In genomic region chr9:95124582-95125359, GRCh38 we compare ENCODE assay signal across 12 cellular contexts.
A peak's percentile ranks its signal among the peaks of the same experiment; 100 is the strongest.
DNase-seq lines count a peak whose midpoint lies in the region; ATAC-seq and TF ChIP-seq lines count a peak whose summit lies in the region.
"Had no signal": no experiment of that assay in that cellular context is flagged by ENCODE, and none has a peak within 500 bp of the region (broad histone marks: within the 10 kb centered on the region; RNA-seq: fewer than 3 reads in every experiment).

No MANE protein-coding gene starts in this region.

- H2AFZ ChIP-seq in PC-9, result no peak overlapping the region

- DNase-seq in DMS 273 (lab: John Stamatoyannopoulos, UW; ENCODE audit: unreplicated experiment), result peak; percentile 24
- DNase-seq in DMS 273 treated with DMSO at 0.1 percent for 48 hours (lab: John Stamatoyannopoulos, UW), result no peak
- DNase-seq in PC-9, result no peak
- no peak for DNase-seq in esophagus squamous epithelium (lab: John Stamatoyannopoulos, UW)
- DNase-seq in retinal pigment epithelial cell (ENCODE audit: low read depth), result no peak
- DNase-seq in T-helper 17 cell, result no peak
- no peak for DNase-seq in effector memory CD4-positive, alpha-beta T cell
- no peak for DNase-seq in SIG-M5 treated with dmso at 0.1 percent for 504 hours (lab: John Stamatoyannopoulos, UW; ENCODE audit: unreplicated experiment)
- DNase-seq: 8988T, IMR-90, NCI-H69 had no signal

- no peak for TF ChIP-seq POLR2A in esophagus squamous epithelium (IDR thresholded peaks at IDR 0.05)

- H3K4me3 Mint-ChIP-seq in T-helper 17 cell, result no peak overlapping the region
- H3K4me3 Mint-ChIP-seq: nephron had no signal

- no peaks in the 10 kb centered on the region for H3K4me1 Mint-ChIP-seq in T-helper 17 cell

- H3K4me3 ChIP-seq in PC-9 (no peak overlapping the region), esophagus squamous epithelium (no peak overlapping the region), retinal pigment epithelial cell (ENCODE audit: low read length) (no peak overlapping the region)
- no peak overlapping the region for H3K4me3 ChIP-seq in effector memory CD4-positive, alpha-beta T cell (ENCODE audit: insufficient read depth, low read depth, low read length, poor library complexity, severe bottlenecking)

- H3K4me2 ChIP-seq in PC-9, result no peak overlapping the region

- H3K9me2 ChIP-seq in PC-9 (ENCODE audit: insufficient read depth), result no peaks in the 10 kb centered on the region

- no peaks in the 10 kb centered on the region for H3K79me2 ChIP-seq in PC-9 (ENCODE audit: low read depth)

- H3K27ac ChIP-seq in PC-9 (no peak overlapping the region), esophagus squamous epithelium (peak overlapping the region; percentile 57 to 85 (median 78))
- H3K27ac ChIP-seq in effector memory CD4-positive, alpha-beta T cell (ENCODE audit: insufficient read depth, low read length, poor library complexity, severe bottlenecking), result no peak overlapping the region

- H3F3A ChIP-seq in PC-9 (ENCODE audit: insufficient read depth, low read depth), result peaks cover 17% of the 10 kb centered on the region; the same call in 1 of the 2 replicates

- intact Hi-C loops in PC-9 (cut with micrococcal nuclease; ENCODE audit: unreplicated experiment), result no loop called here
- intact Hi-C loops in esophagus squamous epithelium (cut with DNase I), result loop anchor here (5.0 kb wide), 1 partner anchor 342 kb away; no protein-coding TSS in a partner anchor

- H4K20me1 ChIP-seq in PC-9 (ENCODE audit: insufficient read depth), result no peaks in the 10 kb centered on the region

- no peaks in the 10 kb centered on the region for H3K9me3 ChIP-seq in PC-9 (ENCODE audit: insufficient read depth, low read depth)
- no peaks in the 10 kb centered on the region for H3K9me3 ChIP-seq in esophagus squamous epithelium
- H3K9me3 ChIP-seq in T-helper 17 cell (ENCODE audit: control insufficient read depth, low read length, poor library complexity, severe bottlenecking), result no peaks in the 10 kb centered on the region
- H3K9me3 ChIP-seq in effector memory CD4-positive, alpha-beta T cell (ENCODE audit: control insufficient read depth, low read length), result no peaks in the 10 kb centered on the region

- H3K36me3 Mint-ChIP-seq in T-helper 17 cell (ENCODE audit: low read depth), result no peaks in the 10 kb centered on the region

- 42 to 49% methylated on average over 7 to 9 of the region's 9 CpGs for WGBS in esophagus squamous epithelium, 2 donors

- no TSS peak for BruUV-seq in PC-9 (replicated peaks; lab: Mats Ljungman, UMichigan)

- H3K36me3 ChIP-seq in PC-9 (ENCODE audit: low read depth), result no peaks in the 10 kb centered on the region
- H3K36me3 ChIP-seq in esophagus squamous epithelium, result no peaks in the 10 kb centered on the region
- H3K36me3 ChIP-seq in effector memory CD4-positive, alpha-beta T cell (ENCODE audit: control insufficient read depth, insufficient read depth, low read length), result no peaks in the 10 kb centered on the region

- H3K27ac Mint-ChIP-seq in T-helper 17 cell, result no peak overlapping the region

- ATAC-seq in T-helper 17 cell, result no peak

- H3K4me1 ChIP-seq in PC-9 (replicated peaks; ENCODE audit: insufficient read depth) (no peaks in the 10 kb centered on the region), esophagus squamous epithelium (peaks cover 10 to 84% (median 29%) of the 10 kb centered on the region in 3 donors)
- no peaks in the 10 kb centered on the region for H3K4me1 ChIP-seq in effector memory CD4-positive, alpha-beta T cell (ENCODE audit: control insufficient read depth, insufficient read depth, low read length, poor library complexity, severe bottlenecking)

- no peaks in the 10 kb centered on the region for H3K27me3 ChIP-seq in PC-9 (ENCODE audit: insufficient read depth, low read depth)
- H3K27me3 ChIP-seq in esophagus squamous epithelium, result no peaks in the 10 kb centered on the region
- no peaks in the 10 kb centered on the region for H3K27me3 ChIP-seq in effector memory CD4-positive, alpha-beta T cell (replicated peaks; ENCODE audit: control insufficient read depth, insufficient read depth, low read length, poor library complexity, severe bottlenecking)

- peaks cover 2% of the 10 kb centered on the region for H3K27me3 Mint-ChIP-seq in T-helper 17 cell

- POLR2A ChIA-PET in PC-9 (lab: Charles Lee; ENCODE audit: unreplicated experiment), result interaction anchor here (0.7 kb wide), 1 partner anchor 1907 kb away, joined by 4 read pairs; no protein-coding TSS in a partner anchor

- peak; percentile 33; the same call in 1 of the 2 replicates for TF ChIP-seq CTCF in PC-9 (conservative IDR thresholded peaks at IDR 0.05)
- TF ChIP-seq CTCF in esophagus squamous epithelium (IDR thresholded peaks at IDR 0.05), result peak in 4 of 6 experiments; percentile 24 to 50 (median 26)
- peak; percentile 38 for TF ChIP-seq CTCF in retinal pigment epithelial cell (conservative IDR thresholded peaks at IDR 0.05; ENCODE audit: low read depth, low read length)

- CTCF ChIA-PET in PC-9 (lab: Charles Lee), result interaction anchor here (0.6 kb wide), 1 partner anchor 468 kb away, joined by 3 read pairs; no protein-coding TSS in a partner anchor

Comparison
In these comparisons a context has a peak if more than half of its experiments do, and no peak if none do; other contexts are left out.
1. H3K27ac ChIP-seq: peak in esophagus squamous epithelium (4 of 4); none in PC-9 (single experiment) and effector memory CD4-positive, alpha-beta T cell (single experiment).
2. Peak in every context shown above with its lines, with median percentiles within 50 percentile points of each other: CTCF ChIP-seq.